Comparison of ENCODE assay signal across 1 cellular context in the genomic region with DNA sequence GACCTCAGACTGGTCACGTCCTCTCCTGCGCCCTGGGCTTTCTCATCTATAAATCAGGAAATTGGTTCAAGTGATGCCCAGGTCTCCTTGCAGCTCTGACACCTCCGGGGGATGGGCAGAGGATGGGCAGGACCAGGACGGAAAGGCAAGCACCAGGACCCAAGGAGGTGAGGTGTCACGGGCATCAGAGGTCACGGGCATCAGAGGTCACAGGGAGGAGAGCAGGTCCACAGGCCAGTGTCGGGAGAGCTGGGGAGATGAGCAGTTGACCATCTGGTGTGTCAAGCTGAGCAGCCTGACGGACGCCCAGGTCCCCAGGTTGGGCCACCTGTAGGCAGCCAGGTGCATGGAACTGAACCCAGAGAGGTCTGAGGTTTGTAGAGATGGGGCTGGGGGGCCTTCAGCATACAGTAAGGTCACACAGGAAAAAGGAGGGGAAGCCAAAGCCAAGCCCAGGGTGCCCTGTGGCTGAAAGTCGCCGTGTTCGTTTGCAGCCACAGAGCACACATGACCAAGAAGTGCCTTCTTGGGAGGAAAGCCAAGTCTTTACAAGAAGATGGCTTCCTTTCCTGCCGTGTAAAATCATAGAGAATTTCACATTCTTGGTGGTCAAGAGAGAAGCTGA.
TF ChIP-seq lines count a peak whose summit lies in the region.

No MANE protein-coding gene starts in this region.

TF ChIP-seq in HEK293T, 16 proteins besides CTCF, POLR2A, EP300 and RAD21:
- TF ChIP-seq CTBP1 (IDR thresholded peaks at IDR 0.05; ENCODE audit: borderline replicate concordance) (no peak), TARDBP (IDR thresholded peaks at IDR 0.05) (no peak)
